ENCODE assay signal across 33 cellular contexts in the genomic region with DNA sequence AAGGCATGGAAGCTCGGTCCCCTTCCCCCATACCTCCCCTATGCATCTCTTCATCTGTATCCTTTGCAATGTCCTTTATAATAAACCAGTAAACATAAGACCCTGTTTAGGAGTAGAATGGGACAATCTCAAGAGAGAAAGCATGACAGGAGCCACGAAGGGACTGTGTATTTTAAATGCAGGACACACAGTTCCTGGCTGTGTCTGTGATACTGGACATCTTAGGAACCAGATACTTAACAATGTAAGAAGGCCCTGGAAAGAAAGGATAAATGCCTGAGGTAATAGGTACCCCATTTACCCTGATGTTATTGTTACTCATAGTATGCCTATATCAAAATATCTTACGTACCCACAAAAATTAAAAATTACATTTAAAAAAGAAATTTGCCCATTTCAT.
"Had no signal": no experiment of that assay in that cellular context is flagged by ENCODE, and none has a peak within 500 bp of the region (broad histone marks: within the 10 kb centered on the region; RNA-seq: fewer than 3 reads in every experiment).

No MANE protein-coding gene starts in this region.

- H3K9me3 ChIP-seq: adrenal gland, MG63, Peyer's patch had no signal

- H3K4me1 ChIP-seq: Peyer's patch had no signal

- ATAC-seq: activated CD8-positive, alpha-beta T cell treated with anti-CD3 and anti-CD28 coated beads for 36 hours; activated T-cell treated with anti-CD3 and anti-CD28 coated beads, Interleukin-2, amount 50 U/mL, for 72 hours; activated T-helper 17 cell treated with anti-CD3 and anti-CD28 coated beads, Interleukin-2, amount 50 U/mL, for 72 hours; PC-3 had no signal

- H3K36me3 ChIP-seq: adrenal gland, MG63, Peyer's patch had no signal

- H3K27ac ChIP-seq: adrenal gland, Peyer's patch had no signal

- H3K9me3 Mint-ChIP-seq: activated CD4-positive, alpha-beta T cell treated with anti-CD3 and anti-CD28 coated beads, Interleukin-2, amount 10 ng/mL, durations not matched to agents 24 days and 14 days; activated CD8-positive, alpha-beta T cell treated with anti-CD3 and anti-CD28 coated beads for 36 hours; activated naive CD4-positive, alpha-beta T cell treated with anti-CD3 and anti-CD28 coated beads, Interleukin-2, amount 50 U/mL, for 24 hours; activated T-cell treated with anti-CD3 and anti-CD28 coated beads, Interleukin-2, amount 50 U/mL, for 72 hours; activated T-helper 17 cell treated with anti-CD3 and anti-CD28 coated beads, Interleukin-2, amount 50 U/mL, for 72 hours; brain had no signal

- DNase-seq: activated CD4-positive, alpha-beta T cell treated with anti-CD3 and anti-CD28 coated beads, Interleukin-2, amount 10 ng/mL, durations not matched to agents 24 days and 14 days; activated CD4-positive, alpha-beta T cell treated with anti-CD3 and anti-CD28 coated beads, Interleukin-2, amount 50 U/mL, for 4 hours; activated CD8-positive, alpha-beta T cell treated with anti-CD3 and anti-CD28 coated beads for 36 hours; activated effector memory CD4-positive, alpha-beta T cell treated with anti-CD3 and anti-CD28 coated beads, Interleukin-2, amount 50 U/mL, for 16 hours; activated naive CD4-positive, alpha-beta T cell; activated T-cell treated with anti-CD3 and anti-CD28 coated beads, Interleukin-2, amount 50 U/mL, for 1 hour; activated T-cell treated with anti-CD3 and anti-CD28 coated beads, Interleukin-2, amount 50 U/mL, for 72 hours; adrenal gland; caudate nucleus; cerebellar nuclear complex; MG63; NCI-H1048; NCI-H1105 treated with DMSO at 0.1 percent for 48 hours; NCI-H1436; NCI-H1694; NCI-H1930; NCI-H2081 treated with DMSO at 0.1 percent for 48 hours; NCI-H510A; NCI-H526; NCI-H748 treated with DMSO at 0.1 percent for 48 hours; NK-92 treated with Interleukin-12 subunit alpha and Interleukin-12 subunit beta, amount 100 ng/mL, for 24 hours; PC-3; Peyer's patch; RPMI8226; SIG-M5; SW 1271; T-helper 1 cell; T-helper 2 cell; T-helper 9 cell had no signal

- FAIRE-seq: bronchial epithelial cell had no signal

- H3K27ac Mint-ChIP-seq: activated CD4-positive, alpha-beta T cell treated with anti-CD3 and anti-CD28 coated beads, Interleukin-2, amount 10 ng/mL, durations not matched to agents 24 days and 14 days; activated CD8-positive, alpha-beta T cell treated with anti-CD3 and anti-CD28 coated beads for 36 hours; activated naive CD4-positive, alpha-beta T cell treated with anti-CD3 and anti-CD28 coated beads, Interleukin-2, amount 50 U/mL, for 24 hours; activated T-cell treated with anti-CD3 and anti-CD28 coated beads, Interleukin-2, amount 50 U/mL, for 72 hours; activated T-helper 17 cell treated with anti-CD3 and anti-CD28 coated beads, Interleukin-2, amount 50 U/mL, for 72 hours; brain had no signal

- H3K27me3 Mint-ChIP-seq: activated CD4-positive, alpha-beta T cell treated with anti-CD3 and anti-CD28 coated beads, Interleukin-2, amount 10 ng/mL, durations not matched to agents 24 days and 14 days; activated CD8-positive, alpha-beta T cell treated with anti-CD3 and anti-CD28 coated beads for 36 hours; activated naive CD4-positive, alpha-beta T cell treated with anti-CD3 and anti-CD28 coated beads, Interleukin-2, amount 50 U/mL, for 24 hours; activated T-helper 17 cell treated with anti-CD3 and anti-CD28 coated beads, Interleukin-2, amount 50 U/mL, for 72 hours had no signal

- H3K4me3 ChIP-seq: adrenal gland, MG63, Peyer's patch had no signal

- H3K4me3 Mint-ChIP-seq: activated CD4-positive, alpha-beta T cell treated with anti-CD3 and anti-CD28 coated beads, Interleukin-2, amount 10 ng/mL, durations not matched to agents 24 days and 14 days; activated CD8-positive, alpha-beta T cell treated with anti-CD3 and anti-CD28 coated beads for 36 hours; activated naive CD4-positive, alpha-beta T cell treated with anti-CD3 and anti-CD28 coated beads, Interleukin-2, amount 50 U/mL, for 24 hours; activated T-cell treated with anti-CD3 and anti-CD28 coated beads, Interleukin-2, amount 50 U/mL, for 72 hours; activated T-helper 17 cell treated with anti-CD3 and anti-CD28 coated beads, Interleukin-2, amount 50 U/mL, for 72 hours; brain had no signal

- H3K27me3 ChIP-seq: adrenal gland, MG63, Peyer's patch had no signal

- H3K36me3 Mint-ChIP-seq: activated naive CD4-positive, alpha-beta T cell treated with anti-CD3 and anti-CD28 coated beads, Interleukin-2, amount 50 U/mL, for 24 hours had no signal
